ENCODE assay signal across 9 cellular contexts in genomic region chr1:92953491-92953890, GRCh38. TPM values are rescaled to one million over a fixed set of nuclear protein-coding genes. Genes with fewer than 3 reads are reported as not detected.
DNase-seq lines count a peak whose midpoint lies in the region; ATAC-seq and TF ChIP-seq lines count a peak whose summit lies in the region.
"Had no signal": no experiment of that assay in that cellular context is flagged by ENCODE, and none has a peak within 500 bp of the region (broad histone marks: within the 10 kb centered on the region; RNA-seq: fewer than 3 reads in every experiment).

No MANE protein-coding gene starts in this region.

- H3K27ac ChIP-seq in transverse colon: peak overlapping the region in 3 of 4 donors; percentile 40 to 45 (median 43)
- no peak overlapping the region for H3K27ac ChIP-seq in foreskin keratinocyte

- peaks cover 2% of the 10 kb centered on the region for H3K36me3 Mint-ChIP-seq in T-helper 17 cell (ENCODE audit: low read depth)

- H3K4me1 ChIP-seq in transverse colon: peaks cover 23 to 66% (median 38%) of the 10 kb centered on the region in 4 donors
- H3K4me1 ChIP-seq in foreskin keratinocyte: peaks cover 26% of the 10 kb centered on the region

- no peak for TF ChIP-seq CTCF in transverse colon (IDR thresholded peaks at IDR 0.05)
- no peak for TF ChIP-seq CTCF in foreskin keratinocyte (conservative IDR thresholded peaks at IDR 0.05)

- H3K4me1 Mint-ChIP-seq in T-helper 17 cell: peaks cover 44% of the 10 kb centered on the region

- no peak for TF ChIP-seq POLR2A in transverse colon (IDR thresholded peaks at IDR 0.05)

- H3K27ac Mint-ChIP-seq in T-helper 17 cell: no peak overlapping the region

- 83% methylated on average over 3 of the region's 3 CpGs for WGBS in transverse colon (ENCODE audit: low coverage in 1 of 2), 2 donors

- ATAC-seq in HG03060 (IDR thresholded peaks at IDR 0.05; ENCODE audit: low read depth, unreplicated experiment) (peak; percentile 41), T-helper 17 cell (peak; percentile 66), foreskin keratinocyte (no peak)

- peak; percentile 32 for DNase-seq in activated gamma-delta T cell treated with Interleukin-2 at 50 U/mL for 16 hours
- no peak for DNase-seq in activated gamma-delta T cell (lab: John Stamatoyannopoulos, UW)
- no peak for DNase-seq in T-helper 17 cell
- no peak for DNase-seq in transverse colon
- DNase-seq in 8988T: no peak
- DNase-seq in NCI-H1048 (lab: John Stamatoyannopoulos, UW): no peak
- DNase-seq in foreskin keratinocyte: no peak
- DNase-seq: NCI-H146 had no signal

- no peaks in the 10 kb centered on the region for H3K36me3 ChIP-seq in transverse colon

- H3K27me3 Mint-ChIP-seq in T-helper 17 cell: no peaks in the 10 kb centered on the region

- peak overlapping the region; percentile 73 for H3K4me3 Mint-ChIP-seq in T-helper 17 cell

- no peak for TF ChIP-seq EP300 in transverse colon (IDR thresholded peaks at IDR 0.05; ENCODE audit: low read depth)

- intact Hi-C loops in transverse colon (cut with DNase I; ENCODE audit: low total_unique reads): no loop called here

- H3K27me3 ChIP-seq in transverse colon (no peaks in the 10 kb centered on the region), foreskin keratinocyte (no peaks in the 10 kb centered on the region)

- in situ Hi-C loops in transverse colon (cut with MboI; ENCODE audit: low pct_ligation_motif_present in 1 of 4, low pct_unique_long_range_greater_than_20kb in 1 of 4, low sequenced_read_pairs in 3 of 4): no loop called here

- no peaks in the 10 kb centered on the region for H3K9me3 ChIP-seq in T-helper 17 cell (ENCODE audit: control insufficient read depth, low read length, poor library complexity, severe bottlenecking)
- no peaks in the 10 kb centered on the region for H3K9me3 ChIP-seq in transverse colon

- no peak overlapping the region for H3K4me3 ChIP-seq in transverse colon

RNA-seq across cellular contexts. Expression of gene DIPK1A, which starts 7.8 kb away (rescaled TPM):
- 1 to 10 TPM; 7.9 to 8.7 TPM for total RNA-seq in T-helper 17 cell
- 10 to 100 TPM in 2 of 4 donors, 1 to 10 TPM in 2; 6.0 to 17.9 (median 11.2) TPM for total RNA-seq in transverse colon
- total RNA-seq in foreskin keratinocyte: 9.9 and 12.3 TPM in 2 replicates
- polyA plus RNA-seq in foreskin keratinocyte: 6.1 and 8.3 TPM in 2 replicates
